Comparison of ENCODE assay signal across 1 cellular context in the genomic region with DNA sequence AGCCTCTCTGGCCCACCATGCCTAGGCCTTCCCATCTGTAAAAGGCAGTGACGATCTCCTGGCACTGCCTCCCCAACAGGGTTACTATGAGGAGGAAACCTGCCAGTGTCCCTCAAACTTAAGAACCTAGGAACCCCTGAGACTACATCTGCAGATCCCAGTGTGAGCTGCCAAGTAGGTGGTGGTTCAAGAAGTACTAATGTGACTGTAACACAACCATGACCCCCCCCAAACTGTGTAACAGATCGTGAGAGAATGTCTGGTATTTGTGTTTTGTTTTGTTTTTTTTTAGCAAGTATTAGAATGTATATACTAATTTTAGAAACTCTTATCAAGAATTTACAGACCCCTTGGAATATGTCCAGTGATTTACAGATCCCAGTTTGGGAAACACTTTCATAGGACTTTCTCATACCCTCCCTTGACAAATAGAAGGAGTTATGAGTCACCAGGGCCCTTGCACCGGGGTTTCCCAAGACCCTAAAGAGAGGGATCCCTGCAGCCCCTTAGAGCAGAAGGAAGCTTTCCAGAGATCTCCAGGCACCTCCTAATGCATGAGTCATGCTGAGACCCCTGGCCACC.
TF ChIP-seq lines count a peak whose summit lies in the region.

No MANE protein-coding gene starts in this region.

TF ChIP-seq in endothelial cell of umbilical vein, 7 proteins besides CTCF, POLR2A, EP300 and RAD21:
- TF ChIP-seq GATA2 (IDR thresholded peaks at IDR 0.05; ENCODE audit: insufficient read depth, insufficient read length, low read depth, low read length): no peak
- TF ChIP-seq EZH2 (IDR thresholded peaks at IDR 0.05; ENCODE audit: borderline replicate concordance, low read depth, low read length, severe bottlenecking): no peak
- no peak for TF ChIP-seq JUN (IDR thresholded peaks at IDR 0.05; ENCODE audit: borderline replicate concordance, insufficient read depth, insufficient read length, low read depth)
- TF ChIP-seq POLR2AphosphoS5 (IDR thresholded peaks at IDR 0.05; ENCODE audit: insufficient read depth, low read depth, low read length): no peak
- no peak for TF ChIP-seq MYC (IDR thresholded peaks at IDR 0.05; ENCODE audit: low read depth, low read length)
- no peak for TF ChIP-seq MAX (IDR thresholded peaks at IDR 0.05; ENCODE audit: insufficient read depth, insufficient read length)
- TF ChIP-seq FOS (IDR thresholded peaks at IDR 0.05; ENCODE audit: borderline replicate concordance, insufficient read depth, low read length): no peak
